Comparison of ENCODE assay signal across 10 cellular contexts in the genomic region with DNA sequence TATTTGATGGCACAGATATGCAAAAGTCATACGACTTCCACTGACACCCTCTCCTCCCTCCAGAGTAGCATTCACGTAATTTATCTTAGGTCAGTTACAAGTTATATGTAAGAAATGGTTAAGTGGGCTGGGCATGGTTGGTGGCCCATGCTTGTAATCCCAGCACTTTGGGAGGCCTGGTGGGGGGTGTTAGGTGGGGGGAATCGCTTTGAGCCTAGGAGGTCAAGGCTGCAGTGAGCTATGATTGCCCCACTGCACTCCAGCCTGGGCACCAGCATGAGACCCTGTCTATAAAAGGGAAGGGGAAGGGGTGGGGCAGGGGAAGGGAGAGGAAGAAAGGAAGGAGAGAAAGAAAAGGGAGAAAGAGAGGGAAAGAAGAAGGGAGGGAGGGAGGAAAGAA.
"Had no signal": no experiment of that assay in that cellular context is flagged by ENCODE, and none has a peak within 500 bp of the region (broad histone marks: within the 10 kb centered on the region; RNA-seq: fewer than 3 reads in every experiment).

No MANE protein-coding gene starts in this region.

- H3K27me3 Mint-ChIP-seq: naive thymus-derived CD4-positive, alpha-beta T cell had no signal

- ATAC-seq: naive thymus-derived CD4-positive, alpha-beta T cell had no signal

- H3K4me3 Mint-ChIP-seq: activated naive CD4-positive, alpha-beta T cell treated with anti-CD3 and anti-CD28 coated beads for 36 hours had no signal

- H3K36me3 ChIP-seq: gastroesophageal sphincter, neutrophil, sigmoid colon, spleen, transverse colon had no signal

- H3K9me3 Mint-ChIP-seq: activated naive CD4-positive, alpha-beta T cell treated with anti-CD3 and anti-CD28 coated beads for 36 hours had no signal

- DNase-seq: activated naive CD4-positive, alpha-beta T cell treated with anti-CD3 and anti-CD28 coated beads for 36 hours; erythroblast; spleen had no signal

- H2AFZ ChIP-seq: parathyroid adenoma had no signal

- H3K4me3 ChIP-seq: mucosa of descending colon, spleen had no signal

- H3K9ac ChIP-seq: parathyroid adenoma had no signal

- H3K79me2 ChIP-seq: parathyroid adenoma had no signal

- H3K9me3 ChIP-seq: gastroesophageal sphincter, mucosa of descending colon, neutrophil, sigmoid colon, transverse colon had no signal

- H3K4me1 ChIP-seq: parathyroid adenoma had no signal

- H3K27me3 ChIP-seq: gastroesophageal sphincter, sigmoid colon, spleen, transverse colon had no signal

- H3K27ac ChIP-seq: neutrophil, parathyroid adenoma had no signal

- H3K27ac Mint-ChIP-seq: activated naive CD4-positive, alpha-beta T cell treated with anti-CD3 and anti-CD28 coated beads for 36 hours had no signal
